ENCODE assay signal across 23 cellular contexts in genomic region chr20:21046413-21047070, GRCh38. TPM values are rescaled to one million over a fixed set of nuclear protein-coding genes. Genes with fewer than 3 reads are reported as not detected.
DNase-seq lines count a peak whose midpoint lies in the region; ATAC-seq and TF ChIP-seq lines count a peak whose summit lies in the region.
"Had no signal": no experiment of that assay in that cellular context is flagged by ENCODE, and none has a peak within 500 bp of the region (broad histone marks: within the 10 kb centered on the region; RNA-seq: fewer than 3 reads in every experiment).

No MANE protein-coding gene starts in this region.

- H3K4ac ChIP-seq in trophoblast cell (ENCODE audit: low read depth, low read length), result no peak overlapping the region

- no peak overlapping the region for H2AFZ ChIP-seq in trophoblast cell (ENCODE audit: insufficient read depth, low read length, poor library complexity)
- H2AFZ ChIP-seq: GM23338, PC-9 had no signal

- intact Hi-C loops in psoas muscle (cut with DNase I), result no loop called here

- H3K27me3 ChIP-seq in trophoblast cell (ENCODE audit: insufficient read depth, low read length), result no peaks in the 10 kb centered on the region
- peaks cover 0 to 8% (median 2%) of the 10 kb centered on the region in 3 donors for H3K27me3 ChIP-seq in psoas muscle (ENCODE audit: insufficient read depth in 3 of 3, low read length in 2 of 3)

- no peak overlapping the region for H4K91ac ChIP-seq in trophoblast cell (ENCODE audit: low read depth, low read length)

- H4K8ac ChIP-seq in trophoblast cell (ENCODE audit: low read depth, low read length), result peak overlapping the region; percentile 58

- no peak overlapping the region for H2AK5ac ChIP-seq in trophoblast cell (ENCODE audit: low read length)

- H2BK12ac ChIP-seq in trophoblast cell (ENCODE audit: low read length), result peak overlapping the region; percentile 36

- no peak overlapping the region for H3K4me2 ChIP-seq in trophoblast cell (ENCODE audit: low read length)
- H3K4me2 ChIP-seq: GM23338, PC-9 had no signal

- WGBS in trophoblast cell (ENCODE audit: extremely low coverage, insufficient coverage, insufficient read length), result no CpG with 5 or more reads among the region's 2 CpGs
- 37 to 47% (median 39%) methylated on average over 2 of the region's 2 CpGs for WGBS in psoas muscle, 3 donors

- no peak overlapping the region for H4K12ac ChIP-seq in trophoblast cell (ENCODE audit: low read depth, low read length)

- H3K18ac ChIP-seq in trophoblast cell (ENCODE audit: low read length), result no peak overlapping the region

- H3K79me1 ChIP-seq in trophoblast cell (ENCODE audit: low read length), result peaks cover 5% of the 10 kb centered on the region

- no peak overlapping the region for H3K14ac ChIP-seq in trophoblast cell (ENCODE audit: low read length)

- no peaks in the 10 kb centered on the region for H3K36me3 ChIP-seq in trophoblast cell (ENCODE audit: control insufficient read depth in 1 of 2, insufficient read depth in 2 of 2, low read length in 2 of 2)
- no peaks in the 10 kb centered on the region for H3K36me3 ChIP-seq in psoas muscle (ENCODE audit: insufficient read depth in 1 of 2, low read depth in 1 of 2)
- H3K36me3 ChIP-seq: HAP-1 had no signal

- H3K9me3 ChIP-seq in trophoblast cell (ENCODE audit: insufficient read depth, low read depth, low read length) (peaks cover 2% of the 10 kb centered on the region), psoas muscle (no peaks in the 10 kb centered on the region)
- H3K9me3 ChIP-seq: Caco-2, HAP-1 had no signal

- no peak overlapping the region for H3K23ac ChIP-seq in trophoblast cell (ENCODE audit: low read length)

- H3K27ac ChIP-seq in VCaP (peak overlapping the region; percentile 56), trophoblast cell (ENCODE audit: low read depth, low read length) (no peak overlapping the region), psoas muscle (no peak overlapping the region), caudate nucleus (ENCODE audit: low read depth, low read length) (no peak overlapping the region)
- H3K27ac ChIP-seq: PC-9, RWPE1 had no signal

- no peak for TF ChIP-seq CTCF in VCaP (conservative IDR thresholded peaks at IDR 0.05)
- TF ChIP-seq CTCF in psoas muscle (IDR thresholded peaks at IDR 0.05), result no peak

- H3K9ac ChIP-seq in trophoblast cell (ENCODE audit: low read length), result no peak overlapping the region

- H3K4me1 ChIP-seq in trophoblast cell (ENCODE audit: control insufficient read depth in 1 of 2, insufficient read depth in 2 of 2, low read length in 2 of 2), result peaks cover 9 to 15% of the 10 kb centered on the region in 2 experiments
- H3K4me1 ChIP-seq in psoas muscle, result no peaks in the 10 kb centered on the region
- H3K4me1 ChIP-seq: HAP-1 had no signal

- no peak overlapping the region for H2BK120ac ChIP-seq in trophoblast cell (ENCODE audit: insufficient read depth, low read length, poor library complexity)

- ATAC-seq in psoas muscle, result no peak
- ATAC-seq: GM23338 had no signal

- H2BK5ac ChIP-seq in trophoblast cell (ENCODE audit: low read depth, low read length, poor library complexity), result no peak overlapping the region

- no peaks in the 10 kb centered on the region for H3K79me2 ChIP-seq in trophoblast cell (ENCODE audit: control insufficient read depth, insufficient read depth, low read length, poor library complexity)

- peak; percentile 13 for DNase-seq in activated CD8-positive, alpha-beta memory T cell treated with anti-CD3 and anti-CD28 coated beads for 24 hours
- no peak for DNase-seq in activated CD8-positive, alpha-beta memory T cell treated with anti-CD3 and anti-CD28 coated beads, Interleukin-2, amount 50 U/mL, for 48 hours
- DNase-seq in NCI-H524 treated with DMSO at 0.1 percent for 48 hours (lab: John Stamatoyannopoulos, UW) (peak; percentile 45), trophoblast cell (no peak), psoas muscle (no peak), caudate nucleus (lab: John Stamatoyannopoulos, UW) (no peak)
- DNase-seq: Caco-2; CD4-positive, alpha-beta T cell; DMS153; Kasumi-1; NCI-H1930; NCI-H226; NCI-H510A treated with DMSO at 0.1 percent for 48 hours; PC-9; SIG-M5 had no signal

- H3K4me3 ChIP-seq in trophoblast cell (ENCODE audit: low read depth, low read length) (no peak overlapping the region), psoas muscle (no peak overlapping the region)
- H3K4me3 ChIP-seq: GM23338, HAP-1, PC-9 had no signal

RNA-seq across cellular contexts. Expression of gene LINC00237, which starts 59.6 kb away (rescaled TPM):
- not detected in 2 replicates for polyA plus RNA-seq in trophoblast cell (2013)
- not detected for total RNA-seq in psoas muscle
- not detected for polyA plus RNA-seq in psoas muscle
- total RNA-seq: A673; CD4-positive, alpha-beta T cell; G401; MCF 10A; PC-9 had no signal
- polyA plus RNA-seq: BJ had no signal

Comparison
In these comparisons a context has a peak if more than half of its experiments do, and no peak if none do; other contexts are left out.
1. DNase-seq: peak in activated CD8-positive, alpha-beta memory T cell treated with anti-CD3 and anti-CD28 coated beads for 24 hours (single experiment) and NCI-H524 treated with DMSO at 0.1 percent for 48 hours (single experiment); none in activated CD8-positive, alpha-beta memory T cell treated with anti-CD3 and anti-CD28 coated beads, Interleukin-2, amount 50 U/mL, for 48 hours (single experiment), trophoblast cell (0 of 2), psoas muscle (0 of 2) and caudate nucleus (0 of 61).